8 cellular contexts compared by ENCODE assay signal in the genomic region with DNA sequence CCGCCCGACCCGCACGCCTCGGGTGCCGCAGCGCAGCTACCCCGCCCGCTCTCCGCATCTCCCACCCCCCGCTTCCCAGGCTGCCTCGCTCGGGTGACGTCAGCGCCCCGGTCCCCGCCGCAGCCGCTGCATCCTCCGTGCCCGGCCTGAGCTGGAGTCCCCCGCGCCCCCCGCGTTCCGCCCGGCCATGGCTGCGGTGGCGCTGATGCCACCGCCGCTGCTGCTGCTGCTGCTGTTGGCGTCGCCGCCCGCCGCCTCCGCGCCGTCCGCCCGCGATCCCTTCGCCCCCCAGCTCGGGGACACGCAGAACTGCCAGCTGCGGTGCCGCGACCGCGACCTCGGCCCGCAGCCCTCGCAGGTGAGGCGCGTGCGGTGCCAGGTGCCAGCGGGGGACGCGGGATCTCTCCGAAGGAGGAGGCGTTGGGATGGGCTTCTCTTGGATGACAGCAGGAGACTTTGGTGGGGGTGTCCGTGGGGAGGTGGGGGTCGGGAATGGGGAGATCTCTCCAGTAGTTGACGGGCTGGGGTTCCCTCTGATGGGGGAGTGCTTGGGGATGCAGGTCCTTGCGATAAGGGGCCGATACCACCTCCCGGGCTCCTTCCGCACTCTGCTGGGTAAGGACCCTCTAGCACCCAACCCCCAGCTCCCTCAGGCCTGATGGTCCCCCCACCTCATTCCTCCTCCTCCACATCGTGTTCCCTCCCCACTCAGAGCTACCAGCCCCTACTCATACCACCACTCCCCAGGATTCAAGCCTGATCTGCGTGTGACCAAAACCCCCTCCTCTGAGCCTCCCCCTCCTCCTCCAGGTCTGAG. TPM values are rescaled to one million over a fixed set of nuclear protein-coding genes. Genes with fewer than 3 reads are reported as not detected.
DNase-seq lines count a peak whose midpoint lies in the region; ATAC-seq and TF ChIP-seq lines count a peak whose summit lies in the region.

Gene TMEM59L, plus strand, starts transcription at position 99 of the 817 bp plus-strand sequence. Its CDS starts 89 bp downstream, at position 188.

- no peaks in the 10 kb centered on the region for H3K36me3 Mint-ChIP-seq in activated CD8-positive, alpha-beta memory T cell treated with anti-CD3 and anti-CD28 coated beads, Interleukin-2, amount 10 ng/mL, durations not matched to agents 7 days and 5 days

- 5% methylated on average over 56 of the region's 70 CpGs for WGBS in prostate gland

- peaks cover 67% of the 10 kb centered on the region for H3K27me3 Mint-ChIP-seq in activated CD8-positive, alpha-beta memory T cell treated with anti-CD3 and anti-CD28 coated beads, Interleukin-2, amount 10 ng/mL, durations not matched to agents 7 days and 5 days

- H3K9me3 Mint-ChIP-seq in activated CD8-positive, alpha-beta memory T cell treated with anti-CD3 and anti-CD28 coated beads, Interleukin-2, amount 10 ng/mL, durations not matched to agents 7 days and 5 days (ENCODE audit: low read depth) = no peaks in the 10 kb centered on the region

- peaks cover 9% of the 10 kb centered on the region for H3K4me1 Mint-ChIP-seq in activated CD8-positive, alpha-beta memory T cell treated with anti-CD3 and anti-CD28 coated beads, Interleukin-2, amount 10 ng/mL, durations not matched to agents 7 days and 5 days

- peak within 1 kb of the TSS; percentile 18 for H3K4me3 Mint-ChIP-seq in activated CD8-positive, alpha-beta memory T cell treated with anti-CD3 and anti-CD28 coated beads, Interleukin-2, amount 10 ng/mL, durations not matched to agents 7 days and 5 days

- H3K9me3 ChIP-seq in prostate gland = no peaks in the 10 kb centered on the region

- peak; percentile 42 for DNase-seq in activated CD4-positive, alpha-beta T cell treated with anti-CD3 and anti-CD28 coated beads for 1 hour
- no peak for DNase-seq in activated CD4-positive, alpha-beta T cell treated with anti-CD3 and anti-CD28 coated beads for 48 hours
- DNase-seq in activated CD8-positive, alpha-beta memory T cell treated with anti-CD3 and anti-CD28 coated beads, Interleukin-2, amount 10 ng/mL, durations not matched to agents 7 days and 5 days = no peak
- DNase-seq in fibroblast of the aortic adventitia (ENCODE audit: low read depth) (no peak), prostate gland (ENCODE audit: low spot score) (no peak), LoVo (ENCODE audit: low spot score) (no peak), GM19240 (ENCODE audit: insufficient read length, low spot score) (no peak)

- no peak for TF ChIP-seq POLR2A in prostate gland (IDR thresholded peaks at IDR 0.05)

- H3K4me3 ChIP-seq in fibroblast of the aortic adventitia (ENCODE audit: low read depth, low read length) (peak within 1 kb of the TSS; percentile 60), prostate gland (peak within 1 kb of the TSS; percentile 20 to 31)

- no peaks in the 10 kb centered on the region for H3K36me3 ChIP-seq in prostate gland

- peaks cover 8% of the 10 kb centered on the region for H3K4me1 ChIP-seq in prostate gland (replicated peaks)

- H3K27ac Mint-ChIP-seq in activated CD8-positive, alpha-beta memory T cell treated with anti-CD3 and anti-CD28 coated beads, Interleukin-2, amount 10 ng/mL, durations not matched to agents 7 days and 5 days = no peak within 1 kb of the TSS

- peak; percentile 53 for ATAC-seq in activated CD8-positive, alpha-beta memory T cell treated with anti-CD3 and anti-CD28 coated beads, Interleukin-2, amount 10 ng/mL, durations not matched to agents 7 days and 5 days
- no peak for ATAC-seq in HG03039 (IDR thresholded peaks at IDR 0.05; ENCODE audit: unreplicated experiment)

- intact Hi-C loops in prostate gland (cut with DNase I) = no loop called here

- TF ChIP-seq CTCF in fibroblast of the aortic adventitia (IDR thresholded peaks at IDR 0.05; ENCODE audit: insufficient read depth, low read length) (no peak), prostate gland (IDR thresholded peaks at IDR 0.05) (no peak)

- no peak within 1 kb of the TSS for H3K27ac ChIP-seq in prostate gland

- peaks cover 47% of the 10 kb centered on the region for H3K27me3 ChIP-seq in prostate gland (replicated peaks; ENCODE audit: insufficient read depth)

- CTCF ChIA-PET in activated CD8-positive, alpha-beta memory T cell treated with anti-CD3 and anti-CD28 coated beads, Interleukin-2, amount 10 ng/mL, durations not matched to agents 7 days and 5 days (lab: Charles Lee) = interaction anchor here (1.0 kb wide), 1 partner anchor 162 kb away, joined by 3 read pairs; no protein-coding TSS in a partner anchor

RNA-seq across cellular contexts. Expression of gene TMEM59L, which starts in this region (rescaled TPM):
- total RNA-seq in activated CD8-positive, alpha-beta memory T cell treated with anti-CD3 and anti-CD28 coated beads, Interleukin-2, amount 10 ng/mL, durations not matched to agents 7 days and 5 days = not detected
- total RNA-seq in fibroblast of the aortic adventitia (ENCODE audit: low replicate concordance) = 1.2 and 2.2 TPM in 2 replicates
- 1 to 10 TPM in 1 of 2 donors, under 1 TPM in 1; 0.27 to 3.6 TPM for total RNA-seq in prostate gland

Comparison
In these comparisons a context has a peak if more than half of its experiments do, and no peak if none do; other contexts are left out.
1. Peak in ATAC-seq in activated CD8-positive, alpha-beta memory T cell treated with anti-CD3 and anti-CD28 coated beads, Interleukin-2, amount 10 ng/mL, durations not matched to agents 7 days and 5 days; RNA of the gene not detected or under 1 TPM.